Comparison of ENCODE assay signal across 8 cellular contexts in the genomic region with DNA sequence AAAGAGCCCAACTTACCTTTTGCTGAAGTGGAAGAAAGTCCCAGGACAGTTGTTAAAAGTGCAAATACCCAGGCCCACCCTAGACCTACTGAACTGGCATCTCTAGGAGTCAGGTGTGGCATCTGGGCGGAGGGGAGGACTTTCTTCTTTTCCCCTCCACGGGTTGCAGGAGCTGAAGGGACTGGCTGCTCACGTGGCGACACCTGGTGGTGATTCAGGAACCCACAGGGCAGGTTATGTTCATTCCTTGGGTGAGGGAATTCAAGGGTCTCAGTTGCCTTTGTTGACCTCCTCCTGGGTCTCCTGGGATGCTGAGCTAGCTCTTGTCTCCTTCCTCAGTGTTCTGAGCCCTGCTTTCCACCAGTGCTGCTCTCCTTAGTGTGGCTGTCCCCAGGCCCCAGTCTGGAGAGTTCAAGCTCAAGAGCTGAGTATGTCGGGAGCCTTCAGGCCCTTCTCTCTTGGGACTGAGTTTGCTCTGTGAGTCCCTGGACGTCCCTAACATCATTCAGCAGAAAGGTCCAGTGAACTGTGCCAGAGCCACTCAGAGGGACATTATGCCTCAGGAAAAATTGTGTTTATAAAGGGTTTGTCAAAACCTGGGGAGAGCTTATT. TPM values are rescaled to one million over a fixed set of nuclear protein-coding genes. Genes with fewer than 3 reads are reported as not detected.
DNase-seq lines count a peak whose midpoint lies in the region; ATAC-seq and TF ChIP-seq lines count a peak whose summit lies in the region.

No MANE protein-coding gene starts in this region.

- ATAC-seq in CD4-positive, alpha-beta T cell (ENCODE audit: poor library complexity) = peak; percentile 62
- peak; percentile 59 for ATAC-seq in GM21717 (IDR thresholded peaks at IDR 0.05; ENCODE audit: unreplicated experiment)
- peak; percentile 77 for ATAC-seq in left colon
- no peak for ATAC-seq in GM21390 (IDR thresholded peaks at IDR 0.05; ENCODE audit: unreplicated experiment)

- no peaks in the 10 kb centered on the region for H3K27me3 Mint-ChIP-seq in CD4-positive, alpha-beta T cell

- no peak overlapping the region for H3K27ac Mint-ChIP-seq in CD4-positive, alpha-beta T cell

- peak; percentile 88 for TF ChIP-seq CTCF in CD4-positive, alpha-beta T cell (IDR thresholded peaks at IDR 0.05)

- H3K9me3 Mint-ChIP-seq in CD4-positive, alpha-beta T cell = no peaks in the 10 kb centered on the region

- peak; percentile 55 to 79 (median 62) for DNase-seq in CD4-positive, alpha-beta T cell
- DNase-seq in NCI-H2029 treated with DMSO at 0.1 percent for 48 hours (lab: John Stamatoyannopoulos, UW) (peak; percentile 17), left colon (peak; percentile 40 to 79)
- DNase-seq in activated CD4-positive, CD25-positive, alpha-beta regulatory T cell treated with anti-CD3 and anti-CD28 coated beads, Interleukin-2, amount 50 U/mL, for 16 hours (ENCODE audit: low read depth, low spot score) = peak; percentile 44
- peak; percentile 54 for DNase-seq in central memory CD4-positive, alpha-beta T cell
- DNase-seq in stimulated activated CD4-positive, alpha-beta T cell treated with anti-CD3 and anti-CD28 coated beads, Interleukin-4, amount 100 ng/mL, for 1 hour = peak; percentile 75

- no peaks in the 10 kb centered on the region for H3K27me3 ChIP-seq in CD4-positive, alpha-beta T cell (ENCODE audit: control insufficient read depth, insufficient read depth, low read length)

- CTCF ChIA-PET in CD4-positive, alpha-beta T cell (lab: Charles Lee) = interaction anchor here (0.6 to 5.3 kb wide), 12 partner anchors 8 to 487 kb away, joined by 3 to 90 read pairs (median 4); no protein-coding TSS in a partner anchor

- POLR2A ChIA-PET in CD4-positive, alpha-beta T cell (lab: Charles Lee) = interaction anchor here (0.8 to 1.4 kb wide), 2 partner anchors 179 to 211 kb away, joined by 4 to 16 read pairs; a partner anchor contains a TSS

- H3K27ac ChIP-seq in CD4-positive, alpha-beta T cell (ENCODE audit: low read depth, low read length) = no peak overlapping the region

- H3K9me3 ChIP-seq in CD4-positive, alpha-beta T cell (ENCODE audit: control insufficient read depth, low read length) = no peaks in the 10 kb centered on the region

- H3K36me3 Mint-ChIP-seq in CD4-positive, alpha-beta T cell (ENCODE audit: low read depth) = no peaks in the 10 kb centered on the region

- H3K4me3 Mint-ChIP-seq in CD4-positive, alpha-beta T cell = no peak overlapping the region

- no peaks in the 10 kb centered on the region for H3K4me1 Mint-ChIP-seq in CD4-positive, alpha-beta T cell (ENCODE audit: low read depth)

- intact Hi-C loops in CD4-positive, alpha-beta T cell (cut with DNase I, micrococcal nuclease) = loop anchor here (1.0 to 10.0 kb wide), 3 partner anchors 211 to 486 kb away; no protein-coding TSS in a partner anchor
- intact Hi-C loops in left colon (cut with DNase I, micrococcal nuclease) = loop anchor here in 1 of 2 donors (2.0 kb wide), 1 partner anchor 212 kb away; no protein-coding TSS in a partner anchor

RNA-seq across cellular contexts. Expression of a gene that starts 56.9 kb away (rescaled TPM):
- total RNA-seq in CD4-positive, alpha-beta T cell = under 1 TPM; 0.27 to 0.31 TPM
- 1 to 10 TPM; 2.4 to 5.0 TPM for total RNA-seq in left colon

Comparison
In these comparisons a context has a peak if more than half of its experiments do, and no peak if none do; other contexts are left out.
1. DNase-seq: peak in every context shown above with its lines; median percentile 75 in stimulated activated CD4-positive, alpha-beta T cell treated with anti-CD3 and anti-CD28 coated beads, Interleukin-4, amount 100 ng/mL, for 1 hour; 62 in CD4-positive, alpha-beta T cell; 60 in left colon; 54 in central memory CD4-positive, alpha-beta T cell; 44 in activated CD4-positive, CD25-positive, alpha-beta regulatory T cell treated with anti-CD3 and anti-CD28 coated beads, Interleukin-2, amount 50 U/mL, for 16 hours; 17 in NCI-H2029 treated with DMSO at 0.1 percent for 48 hours.